Comparison of ENCODE assay signal across 27 cellular contexts in the genomic region with DNA sequence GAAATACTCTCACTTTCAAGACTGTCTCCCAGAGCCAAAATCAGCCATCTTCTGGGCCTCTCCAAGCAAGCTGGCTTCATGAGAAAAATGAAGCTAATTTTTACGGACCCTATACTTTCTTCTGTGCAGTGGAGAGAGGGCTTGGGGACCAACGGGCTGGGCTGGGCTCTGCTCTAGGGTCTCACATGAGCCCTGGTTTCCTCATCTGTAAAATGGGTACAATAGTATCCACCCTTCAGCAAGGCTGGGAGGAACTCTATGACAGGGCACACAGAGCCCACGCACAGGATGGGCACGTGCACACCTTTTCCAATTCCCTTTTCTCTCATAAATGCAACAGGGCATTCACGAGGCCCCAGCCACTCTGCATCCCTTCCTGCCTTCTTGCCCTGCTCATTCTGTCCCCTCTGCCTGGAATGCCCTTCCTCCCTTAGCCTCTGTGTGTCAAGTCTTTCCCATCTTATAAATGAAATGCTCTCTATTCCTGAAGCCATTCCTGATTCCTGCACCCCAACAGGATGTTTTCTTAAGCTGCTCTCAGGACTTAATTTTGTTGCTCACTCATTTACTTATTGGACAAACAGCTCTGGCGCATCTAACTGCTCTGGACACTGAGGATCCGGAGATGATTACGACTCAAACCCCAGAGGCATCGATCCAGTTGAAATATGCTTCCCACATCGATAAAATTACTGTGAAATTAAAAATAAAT. TPM values are rescaled to one million over a fixed set of nuclear protein-coding genes. Genes with fewer than 3 reads are reported as not detected.
A peak's percentile ranks its signal among the peaks of the same experiment; 100 is the strongest.
DNase-seq lines count a peak whose midpoint lies in the region; ATAC-seq and TF ChIP-seq lines count a peak whose summit lies in the region.
"Had no signal": no experiment of that assay in that cellular context is flagged by ENCODE, and none has a peak within 500 bp of the region (broad histone marks: within the 10 kb centered on the region; RNA-seq: fewer than 3 reads in every experiment).

No MANE protein-coding gene starts in this region.

- peaks cover 72 to 100% (median 98%) of the 10 kb centered on the region in 10 experiments for H3K4me1 ChIP-seq in BLaER1 treated with 17β-estradiol and CSF1 and Interleukin-3, amounts not matched to agents 10 nM and 100 nM
- H3K4me1 ChIP-seq: parathyroid adenoma had no signal

- H3K27ac ChIP-seq in BLaER1 treated with 17β-estradiol and CSF1 and Interleukin-3, amounts not matched to agents 10 nM and 100 nM, result peak overlapping the region in 9 of 11 experiments; percentile 44 to 85 (median 74); a peak in 19 of 22 replicates
- H3K27ac ChIP-seq: cardiac muscle cell, parathyroid adenoma had no signal

- H4K20me1 ChIP-seq in BLaER1 treated with 17β-estradiol and CSF1 and Interleukin-3, amounts not matched to agents 10 nM and 100 nM, result no peaks in the 10 kb centered on the region

- no peaks in the 10 kb centered on the region for H3K36me3 ChIP-seq in BLaER1 treated with 17β-estradiol and CSF1 and Interleukin-3, amounts not matched to agents 10 nM and 100 nM
- H3K36me3 ChIP-seq: cardiac muscle cell had no signal

- H3K4me3 Mint-ChIP-seq in endothelial cell (ENCODE audit: unreplicated experiment), result no peak overlapping the region
- no peak overlapping the region for H3K4me3 Mint-ChIP-seq in neural crest cell
- H3K4me3 Mint-ChIP-seq: activated CD4-positive, alpha-beta memory T cell treated with anti-CD3 and anti-CD28 coated beads, Interleukin-2, amount 10 ng/mL, durations not matched to agents 7 days and 5 days; CD14-positive monocyte; natural killer cell treated with Interleukin-12 subunit alpha and Interleukin-12 subunit beta and Interleukin-15 and Interleukin-18, amount 100 ng/mL, for 72 hours; T-helper 1 cell treated with Interleukin-12 subunit alpha and Interleukin-12 subunit beta and Interleukin-4 antibody, amounts not matched to agents 30 μg/mL and 1 μg/mL, for 36 hours had no signal

- DNase-seq in LHCN-M2 (ENCODE audit: low read depth) (peak; percentile 51), endothelial cell (ENCODE audit: low spot score) (no peak), neural crest cell (ENCODE audit: low read depth, low spot score) (no peak), NK-92 (lab: John Stamatoyannopoulos, UW; ENCODE audit: unreplicated experiment) (no peak), NCI-H774 (lab: John Stamatoyannopoulos, UW) (no peak), GM20000 (ENCODE audit: low spot score) (no peak)
- DNase-seq: activated CD4-positive, alpha-beta memory T cell treated with anti-CD3 and anti-CD28 coated beads, Interleukin-2, amount 10 ng/mL, durations not matched to agents 7 days and 5 days; activated CD8-positive, alpha-beta memory T cell treated with anti-CD3 and anti-CD28 coated beads, Interleukin-2, amount 50 U/mL, for 48 hours; activated naive CD4-positive, alpha-beta T cell treated with anti-CD3 and anti-CD28 coated beads, Interleukin-2, amount 50 U/mL, for 16 hours; cortex of kidney; DMS79 treated with DMSO at 0.1 percent for 48 hours; NCI-H1048; NCI-H187; NCI-H2171 treated with DMSO at 0.1 percent for 48 hours; NCI-H526; stimulated activated CD4-positive, alpha-beta T cell treated with anti-CD3 and anti-CD28 coated beads, Interleukin-12 subunit alpha, Interleukin-12 subunit beta, amount 100 ng/mL, for 4 hours; stimulated activated CD4-positive, alpha-beta T cell treated with anti-CD3 and anti-CD28 coated beads, Interleukin-4, amount 100 ng/mL, for 1 hour; trophoblast cell had no signal

- peaks cover 14% of the 10 kb centered on the region for H3K27me3 Mint-ChIP-seq in endothelial cell (ENCODE audit: unreplicated experiment)
- H3K27me3 Mint-ChIP-seq in neural crest cell (ENCODE audit: low read depth), result peaks cover 3% of the 10 kb centered on the region

- H3K4me1 Mint-ChIP-seq in endothelial cell (ENCODE audit: unreplicated experiment) (peaks cover 54% of the 10 kb centered on the region), neural crest cell (peaks cover 27% of the 10 kb centered on the region)

- TF ChIP-seq CTCF in endothelial cell (IDR thresholded peaks at IDR 0.05; ENCODE audit: unreplicated experiment) (no peak), neural crest cell (conservative IDR thresholded peaks at IDR 0.05) (no peak), GM20000 (IDR thresholded peaks at IDR 0.05; ENCODE audit: extremely low read depth, missing control alignments) (no peak)

- ATAC-seq in GM19328 (IDR thresholded peaks at IDR 0.05; ENCODE audit: unreplicated experiment), result no peak
- ATAC-seq: activated CD4-positive, CD25-positive, alpha-beta regulatory T cell treated with anti-CD3 and anti-CD28 coated beads, Interleukin-2, amount 50 U/mL, for 24 hours; left lobe of liver; natural killer cell treated with Interleukin-12 subunit alpha and Interleukin-12 subunit beta and Interleukin-15 and Interleukin-18, amount 100 ng/mL, for 72 hours had no signal

- H3K27me3 ChIP-seq in BLaER1 treated with 17β-estradiol and CSF1 and Interleukin-3, amounts not matched to agents 10 nM and 100 nM, result no peaks in the 10 kb centered on the region
- H3K27me3 ChIP-seq: cardiac muscle cell had no signal

- peaks cover 4% of the 10 kb centered on the region for H3K36me3 Mint-ChIP-seq in endothelial cell (ENCODE audit: low read depth, unreplicated experiment)
- no peaks in the 10 kb centered on the region for H3K36me3 Mint-ChIP-seq in neural crest cell (ENCODE audit: low read depth)
- H3K36me3 Mint-ChIP-seq: CD14-positive monocyte; natural killer cell treated with Interleukin-12 subunit alpha and Interleukin-12 subunit beta and Interleukin-15 and Interleukin-18, amount 100 ng/mL, for 72 hours had no signal

- H3K4me2 ChIP-seq in BLaER1 treated with 17β-estradiol and CSF1 and Interleukin-3, amounts not matched to agents 10 nM and 100 nM, result peak overlapping the region; percentile 77 to 96 (median 85)

- H3K9me3 Mint-ChIP-seq in endothelial cell (ENCODE audit: unreplicated experiment) (no peaks in the 10 kb centered on the region), neural crest cell (no peaks in the 10 kb centered on the region)
- H3K9me3 Mint-ChIP-seq: activated CD4-positive, alpha-beta memory T cell treated with anti-CD3 and anti-CD28 coated beads, Interleukin-2, amount 10 ng/mL, durations not matched to agents 7 days and 5 days; natural killer cell treated with Interleukin-12 subunit alpha and Interleukin-12 subunit beta and Interleukin-15 and Interleukin-18, amount 100 ng/mL, for 72 hours; T-helper 1 cell treated with Interleukin-12 subunit alpha and Interleukin-12 subunit beta and Interleukin-4 antibody, amounts not matched to agents 30 μg/mL and 1 μg/mL, for 36 hours had no signal

- H3K4me3 ChIP-seq in BLaER1 treated with 17β-estradiol and CSF1 and Interleukin-3, amounts not matched to agents 10 nM and 100 nM, result peak overlapping the region in 8 of 10 experiments; percentile 4 to 54 (median 42); a peak in 11 of 20 replicates
- H3K4me3 ChIP-seq: cardiac muscle cell had no signal

- H3K9ac ChIP-seq in BLaER1 treated with 17β-estradiol and CSF1 and Interleukin-3, amounts not matched to agents 10 nM and 100 nM, result peak overlapping the region in 10 of 11 experiments; percentile 31 to 76 (median 66); a peak in 18 of 22 replicates
- H3K9ac ChIP-seq: parathyroid adenoma had no signal

- no peaks in the 10 kb centered on the region for H3K9me3 ChIP-seq in BLaER1 treated with 17β-estradiol and CSF1 and Interleukin-3, amounts not matched to agents 10 nM and 100 nM (replicated peaks in 1 of 11)

- H3K27ac Mint-ChIP-seq in endothelial cell (ENCODE audit: unreplicated experiment) (peak overlapping the region; percentile 82), neural crest cell (ENCODE audit: unreplicated experiment) (peak overlapping the region; percentile 51)
- H3K27ac Mint-ChIP-seq: activated CD4-positive, alpha-beta memory T cell treated with anti-CD3 and anti-CD28 coated beads, Interleukin-2, amount 10 ng/mL, durations not matched to agents 7 days and 5 days; CD14-positive monocyte; natural killer cell treated with Interleukin-12 subunit alpha and Interleukin-12 subunit beta and Interleukin-15 and Interleukin-18, amount 100 ng/mL, for 72 hours; T-helper 1 cell treated with Interleukin-12 subunit alpha and Interleukin-12 subunit beta and Interleukin-4 antibody, amounts not matched to agents 30 μg/mL and 1 μg/mL, for 36 hours had no signal

RNA-seq across cellular contexts. Expression of a gene that starts 32.9 kb away (rescaled TPM):
- total RNA-seq in LHCN-M2 (2014; rRNA removed), result 183 and 186 TPM in 2 replicates
- polyA plus RNA-seq in LHCN-M2 (2012), result 285 TPM
- 367 TPM for total RNA-seq in endothelial cell (ENCODE audit: unreplicated experiment)
- 124 and 125 TPM in 2 replicates for total RNA-seq in neural crest cell
